23 cellular contexts compared by ENCODE assay signal in the genomic region with DNA sequence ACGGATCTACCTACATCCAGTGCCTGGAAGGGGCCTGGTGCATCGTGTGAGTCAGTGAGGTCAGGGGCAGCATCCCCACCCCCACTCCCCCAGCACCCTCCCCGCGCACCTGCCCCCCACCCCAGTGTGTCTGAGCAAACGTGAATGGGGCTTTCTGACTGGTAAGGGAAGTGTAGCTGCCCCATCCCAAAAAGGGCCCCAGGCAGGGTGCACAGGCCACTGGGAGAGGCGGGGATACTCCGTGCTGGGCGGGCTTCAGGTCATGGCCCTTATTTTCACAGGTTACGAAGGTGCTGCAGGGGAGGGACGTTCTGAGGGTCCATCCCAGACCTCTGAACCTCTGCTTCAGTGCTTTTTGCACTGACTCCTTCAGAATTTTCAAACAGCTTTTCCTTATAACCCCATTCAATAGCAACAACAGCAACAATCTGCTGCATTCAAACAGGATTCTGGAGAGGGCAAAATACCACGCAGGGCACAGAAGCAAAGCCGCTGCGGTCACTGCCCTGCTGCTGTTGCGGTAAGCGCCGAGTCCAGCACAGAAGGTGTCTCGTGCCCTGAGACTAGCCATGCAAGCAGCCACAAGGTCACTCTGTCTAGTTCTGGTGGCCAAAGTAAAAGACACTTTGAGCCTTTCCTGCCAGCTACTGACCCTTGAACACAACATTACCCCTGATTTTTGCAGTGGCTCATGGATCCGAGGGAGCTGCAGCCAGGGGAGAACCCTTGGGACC. TPM values are rescaled to one million over a fixed set of nuclear protein-coding genes. Genes with fewer than 3 reads are reported as not detected.
A peak's percentile ranks its signal among the peaks of the same experiment; 100 is the strongest.
DNase-seq lines count a peak whose midpoint lies in the region; ATAC-seq and TF ChIP-seq lines count a peak whose summit lies in the region.
"Had no signal": no experiment of that assay in that cellular context is flagged by ENCODE, and none has a peak within 500 bp of the region (broad histone marks: within the 10 kb centered on the region; RNA-seq: fewer than 3 reads in every experiment).

No MANE protein-coding gene starts in this region.

- intact Hi-C loops in activated CD4-positive, alpha-beta T cell treated with anti-CD3 and anti-CD28 coated beads for 36 hours (cut with DNase I, micrococcal nuclease): no loop called here
- intact Hi-C loops in cardiac septum (cut with DNase I): no loop called here
- intact Hi-C loops in left ventricle myocardium inferior (cut with micrococcal nuclease): no loop called here
- intact Hi-C loops in ovary (cut with DNase I): no loop called here

- in situ Hi-C loops in ACHN (cut with HindIII; ENCODE audit: low pct_ligation_motif_present, low pct_unique_long_range_greater_than_20kb, low sequenced_read_pairs): no loop called here

- H3K4me3 ChIP-seq in left ventricle myocardium inferior (no peak overlapping the region), ovary (no peak overlapping the region)
- H3K4me3 ChIP-seq: BLaER1 treated with 17β-estradiol and CSF1 and Interleukin-3, amounts not matched to agents 10 nM and 100 nM; HAP-1; SJCRH30 had no signal

- no peak for ATAC-seq in activated CD4-positive, alpha-beta T cell treated with anti-CD3 and anti-CD28 coated beads for 36 hours
- no peak for ATAC-seq in foreskin keratinocyte
- ATAC-seq: CD8-positive, alpha-beta T cell; HepG2 had no signal

- H3K27me3 ChIP-seq in left ventricle myocardium inferior (ENCODE audit: low read depth): peaks cover 78% of the 10 kb centered on the region
- no peaks in the 10 kb centered on the region for H3K27me3 ChIP-seq in foreskin keratinocyte
- no peaks in the 10 kb centered on the region for H3K27me3 ChIP-seq in ovary
- H3K27me3 ChIP-seq: BLaER1 treated with 17β-estradiol and CSF1 and Interleukin-3, amounts not matched to agents 10 nM and 100 nM had no signal

- POLR2A ChIA-PET in activated CD4-positive, alpha-beta T cell treated with anti-CD3 and anti-CD28 coated beads for 36 hours (lab: Charles Lee): no interaction called here

- H3K4me3 Mint-ChIP-seq in activated CD4-positive, alpha-beta T cell treated with anti-CD3 and anti-CD28 coated beads for 36 hours: no peak overlapping the region
- H3K4me3 Mint-ChIP-seq in osteocyte (ENCODE audit: unreplicated experiment): no peak overlapping the region
- H3K4me3 Mint-ChIP-seq: CD8-positive, alpha-beta T cell had no signal

- peaks cover 5% of the 10 kb centered on the region for H3K36me3 Mint-ChIP-seq in activated CD4-positive, alpha-beta T cell treated with anti-CD3 and anti-CD28 coated beads for 36 hours (ENCODE audit: low read depth)
- no peaks in the 10 kb centered on the region for H3K36me3 Mint-ChIP-seq in osteocyte (ENCODE audit: unreplicated experiment)
- H3K36me3 Mint-ChIP-seq: CD8-positive, alpha-beta T cell had no signal

- peaks cover 8% of the 10 kb centered on the region for H3K4me1 Mint-ChIP-seq in activated CD4-positive, alpha-beta T cell treated with anti-CD3 and anti-CD28 coated beads for 36 hours
- no peaks in the 10 kb centered on the region for H3K4me1 Mint-ChIP-seq in osteocyte (ENCODE audit: unreplicated experiment)

- CTCF ChIA-PET in activated CD4-positive, alpha-beta T cell treated with anti-CD3 and anti-CD28 coated beads for 36 hours (lab: Charles Lee): no interaction called here

- no peak for TF ChIP-seq POLR2A in ovary (IDR thresholded peaks at IDR 0.05)

- TF ChIP-seq CTCF in left ventricle myocardium inferior (IDR thresholded peaks at IDR 0.05; ENCODE audit: borderline replicate concordance) (no peak), osteocyte (IDR thresholded peaks at IDR 0.05) (no peak), foreskin keratinocyte (conservative IDR thresholded peaks at IDR 0.05) (no peak), ovary (IDR thresholded peaks at IDR 0.05) (no peak)

- H3K9me3 ChIP-seq in left ventricle myocardium inferior (replicated peaks) (peaks cover 50% of the 10 kb centered on the region), ovary (peaks cover 0 to 13% of the 10 kb centered on the region in 2 donors)

- H3K4me1 ChIP-seq in left ventricle myocardium inferior (no peaks in the 10 kb centered on the region), foreskin keratinocyte (no peaks in the 10 kb centered on the region), ovary (ENCODE audit: insufficient read depth) (no peaks in the 10 kb centered on the region)
- H3K4me1 ChIP-seq: SJCRH30 had no signal

- H3K9me3 Mint-ChIP-seq in activated CD4-positive, alpha-beta T cell treated with anti-CD3 and anti-CD28 coated beads for 36 hours (ENCODE audit: low read depth): peaks cover 19% of the 10 kb centered on the region
- H3K9me3 Mint-ChIP-seq in osteocyte (ENCODE audit: unreplicated experiment): peaks cover 33% of the 10 kb centered on the region

- WGBS in ovary, 3 donors: 61 to 73% (median 68%) methylated on average over 18 of the region's 18 CpGs

- DNase-seq in activated CD4-positive, alpha-beta T cell treated with anti-CD3 and anti-CD28 coated beads for 36 hours: peak; percentile 2
- no peak for DNase-seq in activated CD4-positive, alpha-beta T cell treated with anti-CD3 and anti-CD28 coated beads for 1 hour
- DNase-seq in cardiac septum (ENCODE audit: low spot score) (peak; percentile 12), left ventricle myocardium inferior (no peak), osteocyte (ENCODE audit: extremely low spot score, unreplicated experiment) (peak; percentile 69), ACHN (no peak), foreskin keratinocyte (no peak), ovary (no peak)
- DNase-seq: CD8-positive, alpha-beta T cell; DMS153; KBM-7; MM.1S; NCI-H1048; NCI-H1417 treated with DMSO at 0.1 percent for 48 hours; NCI-H187; NCI-H748 treated with DMSO at 0.1 percent for 48 hours; SJCRH30 had no signal

- no peak overlapping the region for H3K27ac ChIP-seq in left ventricle myocardium inferior (replicated peaks)
- no peak overlapping the region for H3K27ac ChIP-seq in foreskin keratinocyte
- H3K27ac ChIP-seq in ovary: no peak overlapping the region
- H3K27ac ChIP-seq: 22Rv1, HL-60, SJCRH30 had no signal

- no peak overlapping the region for H3K27ac Mint-ChIP-seq in activated CD4-positive, alpha-beta T cell treated with anti-CD3 and anti-CD28 coated beads for 36 hours
- H3K27ac Mint-ChIP-seq in osteocyte (ENCODE audit: unreplicated experiment): no peak overlapping the region
- H3K27ac Mint-ChIP-seq: CD8-positive, alpha-beta T cell; GM23338 had no signal

- H3K36me3 ChIP-seq in left ventricle myocardium inferior: no peaks in the 10 kb centered on the region
- H3K36me3 ChIP-seq in ovary: no peaks in the 10 kb centered on the region
- H3K36me3 ChIP-seq: BLaER1 treated with 17β-estradiol and CSF1 and Interleukin-3, amounts not matched to agents 10 nM and 100 nM; HAP-1; SJCRH30 had no signal

- no peak for TF ChIP-seq EP300 in ovary (IDR thresholded peaks at IDR 0.05)

- H3K27me3 Mint-ChIP-seq in activated CD4-positive, alpha-beta T cell treated with anti-CD3 and anti-CD28 coated beads for 36 hours: peaks cover 36% of the 10 kb centered on the region
- H3K27me3 Mint-ChIP-seq in osteocyte (ENCODE audit: unreplicated experiment): no peaks in the 10 kb centered on the region

RNA-seq across cellular contexts. Expression of gene TTC34, which starts 10.3 kb away (rescaled TPM):
- total RNA-seq in activated CD4-positive, alpha-beta T cell treated with anti-CD3 and anti-CD28 coated beads for 36 hours: 1 to 10 TPM; 1.3 TPM
- total RNA-seq in cardiac septum (0.35 TPM), left ventricle myocardium inferior (0.91 TPM), osteocyte (1.4 and 1.7 TPM in 2 replicates), foreskin keratinocyte (0.07 TPM in 2 replicates), ovary (1 to 10 TPM; 1.1 to 3.2 (median 2.5) TPM)
- polyA plus RNA-seq in foreskin keratinocyte (under 0.01 and 0.01 TPM in 2 replicates), ovary (under 1 TPM; 0.12 to 0.59 TPM)

Comparison
In these comparisons a context has a peak if more than half of its experiments do, and no peak if none do; other contexts are left out.
1. DNase-seq: peak in activated CD4-positive, alpha-beta T cell treated with anti-CD3 and anti-CD28 coated beads for 36 hours (single experiment), cardiac septum (single experiment) and osteocyte (single experiment); none in activated CD4-positive, alpha-beta T cell treated with anti-CD3 and anti-CD28 coated beads for 1 hour (single experiment), left ventricle myocardium inferior (single experiment), ACHN (single experiment), foreskin keratinocyte (0 of 2) and ovary (0 of 5).